ENCODE assay signal across 9 cellular contexts in the genomic region with DNA sequence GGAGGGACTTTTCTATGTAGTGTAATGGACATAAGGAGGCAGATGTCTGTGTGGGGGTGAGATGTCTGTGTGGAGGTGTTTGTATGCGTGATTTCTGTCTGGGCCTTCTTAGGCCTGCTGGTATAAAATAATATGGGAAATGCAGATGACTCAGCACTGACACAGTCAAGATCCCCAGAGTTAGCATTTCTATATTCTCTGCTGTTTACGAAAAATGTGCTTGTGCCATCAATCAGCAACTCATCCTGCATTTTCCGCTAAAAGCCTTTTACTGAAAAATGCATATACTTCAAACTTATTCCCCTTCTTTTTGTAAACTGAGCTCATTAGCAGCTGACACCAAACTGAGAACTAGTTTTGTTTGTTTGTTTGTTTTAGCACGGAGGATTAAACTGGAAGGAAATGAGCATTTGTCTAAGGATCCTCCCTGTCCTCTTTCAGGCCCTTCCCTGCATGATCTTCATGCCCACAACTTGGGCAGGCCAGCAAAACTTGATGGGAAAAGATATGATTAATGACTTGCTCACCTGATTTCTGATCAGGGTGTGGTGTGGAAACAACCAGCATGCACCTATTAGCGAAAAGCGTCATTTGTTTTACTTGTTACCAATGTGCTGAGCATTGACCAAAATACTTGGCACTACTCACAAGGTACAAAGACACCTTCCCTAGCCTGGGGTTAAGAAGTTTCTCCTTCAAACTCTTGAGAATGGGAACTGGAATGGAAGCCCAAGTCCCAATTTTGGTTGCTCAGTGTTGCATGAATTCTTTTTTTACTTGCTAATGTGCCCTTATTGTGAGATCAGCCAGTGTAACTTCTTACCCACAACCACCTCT.
DNase-seq lines count a peak whose midpoint lies in the region; ATAC-seq lines count a peak whose summit lies in the region.
"Had no signal": no experiment of that assay in that cellular context is flagged by ENCODE, and none has a peak within 500 bp of the region (broad histone marks: within the 10 kb centered on the region; RNA-seq: fewer than 3 reads in every experiment).

No MANE protein-coding gene starts in this region.

- DNase-seq in DMS 273 treated with DMSO at 0.1 percent for 48 hours (lab: John Stamatoyannopoulos, UW) (peak; percentile 99), Karpas-422 (no peak), kidney glomerular epithelial cell (lab: John Stamatoyannopoulos, UW) (no peak), NCI-H526 treated with DMSO at 0.1 percent for 48 hours (lab: John Stamatoyannopoulos, UW) (no peak)
- DNase-seq in natural killer cell treated with Interleukin-12 subunit alpha and Interleukin-12 subunit beta and Interleukin-15 and Interleukin-18, amount 100 ng/mL, for 72 hours (ENCODE audit: low spot score) = no peak
- DNase-seq: stimulated activated CD4-positive, alpha-beta T cell treated with anti-CD3 and anti-CD28 coated beads, Interleukin-4, amount 100 ng/mL, for 1 hour had no signal

- H3K9me3 ChIP-seq in Karpas-422 (ENCODE audit: low read length) = no peaks in the 10 kb centered on the region

- H3K4me1 Mint-ChIP-seq in natural killer cell treated with Interleukin-12 subunit alpha and Interleukin-12 subunit beta and Interleukin-15 and Interleukin-18, amount 100 ng/mL, for 72 hours (ENCODE audit: low read depth in 2 of 2) = peaks cover 15 to 29% of the 10 kb centered on the region in 2 donors

- H3K27me3 Mint-ChIP-seq in natural killer cell treated with Interleukin-12 subunit alpha and Interleukin-12 subunit beta and Interleukin-15 and Interleukin-18, amount 100 ng/mL, for 72 hours = peaks cover 0 to 11% of the 10 kb centered on the region in 2 donors

- H3K27ac Mint-ChIP-seq in natural killer cell treated with Interleukin-12 subunit alpha and Interleukin-12 subunit beta and Interleukin-15 and Interleukin-18, amount 100 ng/mL, for 72 hours = peak overlapping the region in 1 of 2 donors; percentile 10

- H3K27ac ChIP-seq in Karpas-422 (ENCODE audit: low read length) (no peak overlapping the region), cingulate gyrus (ENCODE audit: low read depth, low read length) (peak overlapping the region; percentile 81)

- no peaks in the 10 kb centered on the region for H3K36me3 ChIP-seq in Karpas-422 (ENCODE audit: insufficient read depth, low read length)

- H4K20me1 ChIP-seq in Karpas-422 (ENCODE audit: insufficient read depth, low read depth, low read length) = peaks cover 11% of the 10 kb centered on the region; the same call in 1 of the 2 replicates

- ATAC-seq in natural killer cell treated with Interleukin-12 subunit alpha and Interleukin-12 subunit beta and Interleukin-15 and Interleukin-18, amount 100 ng/mL, for 72 hours = no peak
- ATAC-seq in HG02981 (IDR thresholded peaks at IDR 0.05; ENCODE audit: unreplicated experiment) = no peak
- ATAC-seq in GM21526 (IDR thresholded peaks at IDR 0.05; ENCODE audit: low FRiP score, unreplicated experiment) = no peak

- H3K9me3 Mint-ChIP-seq in natural killer cell treated with Interleukin-12 subunit alpha and Interleukin-12 subunit beta and Interleukin-15 and Interleukin-18, amount 100 ng/mL, for 72 hours = no peaks in the 10 kb centered on the region

- no peaks in the 10 kb centered on the region for H3K79me2 ChIP-seq in Karpas-422 (ENCODE audit: low read length)

- H3K36me3 Mint-ChIP-seq in natural killer cell treated with Interleukin-12 subunit alpha and Interleukin-12 subunit beta and Interleukin-15 and Interleukin-18, amount 100 ng/mL, for 72 hours = no peaks in the 10 kb centered on the region

- H3K4me2 ChIP-seq in Karpas-422 (ENCODE audit: low read depth, low read length, poor library complexity, severe bottlenecking) = peak overlapping the region; percentile 36

- H3K9ac ChIP-seq in Karpas-422 (ENCODE audit: low read length) = no peak overlapping the region

- H2AFZ ChIP-seq in Karpas-422 (ENCODE audit: low read length) = no peak overlapping the region

- peak overlapping the region; percentile 3 for H3K4me3 Mint-ChIP-seq in natural killer cell treated with Interleukin-12 subunit alpha and Interleukin-12 subunit beta and Interleukin-15 and Interleukin-18, amount 100 ng/mL, for 72 hours

- H3K4me1 ChIP-seq in Karpas-422 (ENCODE audit: low read length) = peaks cover 20% of the 10 kb centered on the region

- H3K27me3 ChIP-seq in Karpas-422 (ENCODE audit: low read length) = 0 out of 2 replicates have a peak, but pooled peaks cover 4% of the 10 kb centered on the region

- H3K4me3 ChIP-seq in Karpas-422 (ENCODE audit: low read length) = no peak overlapping the region

- no peaks in the 10 kb centered on the region for H3K9me2 ChIP-seq in Karpas-422 (replicated peaks; ENCODE audit: insufficient read depth, low read length)
